1 cellular context compared by ENCODE assay signal in genomic region chr3:57597240-57597972, GRCh38.
TF ChIP-seq lines count a peak whose summit lies in the region.

TSS of gene ARF4 (minus strand) at chr3:57597344. CDS start at chr3:57597140, 204 bp downstream.

TF ChIP-seq in GM12878, 131 proteins besides CTCF, POLR2A, EP300 and RAD21 (continued from another document and continues in another):
- TF ChIP-seq ZBTB4 (CRISPR knock-in tag; IDR thresholded peaks at IDR 0.05) (no peak), EZH2 (IDR thresholded peaks at IDR 0.05; ENCODE audit: borderline replicate concordance, control insufficient read depth, low read depth, low read length) (no peak), DPF2 (IDR thresholded peaks at IDR 0.05) (no peak; the same call in 1 of the 2 replicates), GATAD2B (conservative IDR thresholded peaks at IDR 0.05; ENCODE audit: low read depth) (0 out of 2 replicates have a peak, but pooled peaks have one; percentile 59), ZNF622 (IDR thresholded peaks at IDR 0.05) (no peak), TCF7 (IDR thresholded peaks at IDR 0.05; ENCODE audit: borderline replicate concordance) (no peak), CBX5 (IDR thresholded peaks at IDR 0.05; ENCODE audit: low read depth) (peak; percentile 41; the same call in 1 of the 2 replicates), MAX (IDR thresholded peaks at IDR 0.05; ENCODE audit: low read depth, low read length) (peak; percentile 88; the same call in 1 of the 2 replicates), CHD4 (IDR thresholded peaks at IDR 0.05) (no peak), ZBTB33 (IDR thresholded peaks at IDR 0.05) (no peak), CHD1 (IDR thresholded peaks at IDR 0.05; ENCODE audit: low read depth, low read length) (no peak), RUNX3 (IDR thresholded peaks at IDR 0.05; ENCODE audit: low read length) (peak; percentile 42), ZBTB11 (CRISPR knock-in tag; IDR thresholded peaks at IDR 0.05) (no peak; the same call in 1 of the 2 replicates), RELB (IDR thresholded peaks at IDR 0.05; ENCODE audit: low read depth) (peak; percentile 41; the same call in 1 of the 2 replicates), HDAC2 (IDR thresholded peaks at IDR 0.05) (no peak), NR2C2 (IDR thresholded peaks at IDR 0.05; ENCODE audit: borderline replicate concordance, control insufficient read depth, insufficient read length, low read depth) (no peak), NFIC (IDR thresholded peaks at IDR 0.05; ENCODE audit: low read depth, low read length) (no peak), POLR2AphosphoS2 (IDR thresholded peaks at IDR 0.05; ENCODE audit: low read depth, low read length) (peak; percentile 95), PAX8 (IDR thresholded peaks at IDR 0.05) (no peak), USF2 (IDR thresholded peaks at IDR 0.05; ENCODE audit: borderline replicate concordance, low read depth, low read length) (no peak; the same call in 1 of the 2 replicates), FOS (IDR thresholded peaks at IDR 0.05; ENCODE audit: borderline replicate concordance, extremely low read depth, insufficient read length) (no peak), RCOR1 (conservative IDR thresholded peaks at IDR 0.05; ENCODE audit: low read depth, low read length) (0 out of 2 replicates have a peak, but pooled peaks have one; percentile 52), MTA3 (IDR thresholded peaks at IDR 0.05; ENCODE audit: borderline replicate concordance, low read length) (no peak; the same call in 1 of the 2 replicates), SKIL (IDR thresholded peaks at IDR 0.05; ENCODE audit: low read depth, poor library complexity, severe bottlenecking) (no peak), HSF1 (IDR thresholded peaks at IDR 0.05; ENCODE audit: low read depth, low read length) (no peak), IRF5 (IDR thresholded peaks at IDR 0.05; ENCODE audit: borderline replicate concordance) (no peak), PKNOX1 (IDR thresholded peaks at IDR 0.05) (peak; percentile 74; the same call in 1 of the 2 replicates), POLR2AphosphoS5 (IDR thresholded peaks at IDR 0.05; ENCODE audit: low read length) (peak; percentile 99), RELA (IDR thresholded peaks at IDR 0.05; ENCODE audit: borderline replicate concordance, partially characterized antibody) (peak; percentile 38), HDAC6 (IDR thresholded peaks at IDR 0.05; ENCODE audit: unreplicated experiment) (no peak), FOXM1 (IDR thresholded peaks at IDR 0.05; ENCODE audit: low read depth, low read length) (no peak), NR2C1 (IDR thresholded peaks at IDR 0.05) (peak; percentile 41; the same call in 1 of the 2 replicates), ZNF687 (IDR thresholded peaks at IDR 0.05) (peak; percentile 91), IRF4 (IDR thresholded peaks at IDR 0.05; ENCODE audit: low read depth, low read length) (peak; percentile 23; the same call in 1 of the 2 replicates)
